ENCODE assay signal across 8 cellular contexts in the genomic region with DNA sequence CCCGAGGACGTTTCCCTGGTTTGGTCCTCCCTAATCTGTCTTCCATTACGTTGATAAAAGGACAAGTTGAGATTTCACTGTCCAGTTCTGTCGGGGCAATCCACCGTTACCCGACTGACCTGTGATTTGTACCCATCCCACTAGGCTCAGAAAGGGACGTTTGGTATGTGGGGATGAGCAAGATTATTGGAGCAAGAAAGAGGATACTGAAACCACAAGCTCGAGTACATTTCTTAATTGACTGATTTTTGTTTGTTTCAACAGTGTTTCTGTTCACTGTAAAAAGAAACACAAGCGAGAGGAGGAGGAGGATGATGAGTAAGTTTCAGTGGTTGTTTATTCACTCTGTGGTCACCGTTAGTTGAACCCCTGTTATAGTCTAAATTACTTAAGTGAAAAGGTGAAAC. TPM values are rescaled to one million over a fixed set of nuclear protein-coding genes. Genes with fewer than 3 reads are reported as not detected.
DNase-seq lines count a peak whose midpoint lies in the region; ATAC-seq, FAIRE-seq and TF ChIP-seq lines count a peak whose summit lies in the region.

No MANE protein-coding gene starts in this region.

- TF ChIP-seq RAD21 in HCT116 (IDR thresholded peaks at IDR 0.05; ENCODE audit: low read depth): no peak

- peaks cover 16 to 22% of the 10 kb centered on the region in 2 donors for H3K4me1 Mint-ChIP-seq in effector memory CD8-positive, alpha-beta T cell (ENCODE audit: low read depth in 2 of 2)
- H3K4me1 Mint-ChIP-seq in nephron: peaks cover 20% of the 10 kb centered on the region

- H3K4me1 ChIP-seq in HCT116 (ENCODE audit: control insufficient read depth in 1 of 2, insufficient read depth in 2 of 2, low read length in 2 of 2) (peaks cover 0 to 12% of the 10 kb centered on the region in 2 experiments; a peak in 3 of 4 replicates), OCI-LY1 (ENCODE audit: insufficient read depth, low read length, severe bottlenecking) (peaks cover 13% of the 10 kb centered on the region)

- peak overlapping the region; percentile 89 to 96 for H3K27ac Mint-ChIP-seq in effector memory CD8-positive, alpha-beta T cell
- peak overlapping the region; percentile 78 to 92 (median 88) for H3K27ac Mint-ChIP-seq in nephron

- POLR2A ChIA-PET in HCT116 (lab: Charles Lee): interaction anchor here (1.4 kb wide), 1 partner anchor 27 kb away, joined by 4 read pairs; the partner anchor contains the start of gene XBP1

- no peak for TF ChIP-seq CTCF in HCT116 (IDR thresholded peaks at IDR 0.05 in 2 of 3, conservative IDR thresholded peaks at IDR 0.05 in 1 of 3; ENCODE audit: borderline replicate concordance in 1 of 3, insufficient read depth in 1 of 3, low read depth in 2 of 3, low read length in 2 of 3)
- no peak; the same call in 1 of the 2 replicates for TF ChIP-seq CTCF in OCI-LY1 (IDR thresholded peaks at IDR 0.05; ENCODE audit: low read length)
- no peak for TF ChIP-seq CTCF in nephron (IDR thresholded peaks at IDR 0.05; ENCODE audit: unreplicated experiment in 3 of 3)

- peak; percentile 23 for DNase-seq in GM12892 (ENCODE audit: insufficient read length)
- DNase-seq in HCT116 (ENCODE audit: low read depth, low spot score): no peak
- no peak for DNase-seq in effector memory CD8-positive, alpha-beta T cell
- no peak for DNase-seq in D341Med (ENCODE audit: low spot score)
- DNase-seq in NCI-H2227 treated with DMSO at 0.1 percent for 48 hours (lab: John Stamatoyannopoulos, UW): no peak
- no peak for DNase-seq in G401 (ENCODE audit: low spot score)

- peaks cover 59% of the 10 kb centered on the region for H3K36me3 Mint-ChIP-seq in effector memory CD8-positive, alpha-beta T cell (ENCODE audit: insufficient read depth)
- H3K36me3 Mint-ChIP-seq in nephron (ENCODE audit: low read depth): peaks cover 29% of the 10 kb centered on the region

- no peak for TF ChIP-seq POLR2A in GM12892 (IDR thresholded peaks at IDR 0.05; ENCODE audit: low read depth, low read length)
- TF ChIP-seq POLR2A in HCT116 (IDR thresholded peaks at IDR 0.05; ENCODE audit: borderline replicate concordance, extremely low read depth, insufficient read depth, insufficient read length): no peak

- H3K36me3 ChIP-seq in HCT116 (ENCODE audit: control insufficient read depth in 1 of 2, insufficient read depth in 2 of 2, low read length in 2 of 2) (peaks cover 7% of the 10 kb centered on the region in 2 experiments; a peak in 2 of 4 replicates), OCI-LY1 (ENCODE audit: insufficient read depth, low read length) (peaks cover 29% of the 10 kb centered on the region)

- H3K9me3 ChIP-seq in HCT116 (ENCODE audit: control insufficient read depth in 1 of 2, insufficient read depth in 1 of 2, low read depth in 1 of 2, low read length in 2 of 2) (peaks cover 0 to 3% of the 10 kb centered on the region in 2 experiments; a peak in 1 of 4 replicates), OCI-LY1 (ENCODE audit: low read length) (peaks cover 7% of the 10 kb centered on the region; the same call in 1 of the 2 replicates)

- no peaks in the 10 kb centered on the region for H3K27me3 Mint-ChIP-seq in effector memory CD8-positive, alpha-beta T cell
- no peaks in the 10 kb centered on the region for H3K27me3 Mint-ChIP-seq in nephron (ENCODE audit: low read depth)

- H3K9ac ChIP-seq in HCT116 (ENCODE audit: low read length) (peak overlapping the region; percentile 73), OCI-LY1 (ENCODE audit: low read length) (peak overlapping the region; percentile 66)

- no peaks in the 10 kb centered on the region for H3K9me2 ChIP-seq in HCT116 (ENCODE audit: insufficient read depth)
- no peaks in the 10 kb centered on the region for H3K9me2 ChIP-seq in OCI-LY1 (ENCODE audit: low read depth, low read length)

- H3F3A ChIP-seq in OCI-LY1 (ENCODE audit: insufficient read depth, low read length): no peaks in the 10 kb centered on the region

- RAD21 ChIA-PET in HCT116 (lab: Charles Lee; ENCODE audit: low non-redundant PET in 1 of 2, low total read pairs in 2 of 2, uncharacterized antibody in 2 of 2, unreplicated experiment in 2 of 2): no interaction called here

- no peaks in the 10 kb centered on the region for H4K20me1 ChIP-seq in HCT116 (ENCODE audit: insufficient read depth)
- no peaks in the 10 kb centered on the region for H4K20me1 ChIP-seq in OCI-LY1 (ENCODE audit: insufficient read depth, low read length)

- ATAC-seq in HCT116: no peak
- ATAC-seq in effector memory CD8-positive, alpha-beta T cell (replicated peaks): no peak

- H3K4me3 ChIP-seq in HCT116 (replicated peaks in 1 of 2; ENCODE audit: low read depth in 1 of 2, low read length in 2 of 2): peak overlapping the region; percentile 80 to 85
- H3K4me3 ChIP-seq in OCI-LY1 (ENCODE audit: low read depth, low read length, poor library complexity, severe bottlenecking): peak overlapping the region; percentile 96

- H3K27me3 ChIP-seq in HCT116 (ENCODE audit: insufficient read depth, low read length) (no peaks in the 10 kb centered on the region), OCI-LY1 (ENCODE audit: insufficient read depth, low read length) (no peaks in the 10 kb centered on the region; the same call in 1 of the 2 replicates)

- peak overlapping the region; percentile 91 to 92 for H3K4me3 Mint-ChIP-seq in effector memory CD8-positive, alpha-beta T cell
- peak overlapping the region; percentile 87 to 97 (median 95) for H3K4me3 Mint-ChIP-seq in nephron

- CTCF ChIA-PET in HCT116 (lab: Charles Lee): interaction anchor here (0.7 kb wide), 1 partner anchor 17 kb away, joined by 3 read pairs; no protein-coding TSS in a partner anchor

- H3K79me2 ChIP-seq in HCT116 (ENCODE audit: insufficient read depth, low read length) (peaks cover 55% of the 10 kb centered on the region), OCI-LY1 (ENCODE audit: insufficient read depth, low read length) (peaks cover 18% of the 10 kb centered on the region)

- H3K27ac ChIP-seq in HCT116 (ENCODE audit: low read depth, low read length) (peak overlapping the region; percentile 97), OCI-LY1 (ENCODE audit: low read depth, low read length, poor library complexity, severe bottlenecking) (peak overlapping the region; percentile 3)

- intact Hi-C loops in HCT116 (cut with micrococcal nuclease): no loop called here

- no peaks in the 10 kb centered on the region for H3K9me3 Mint-ChIP-seq in effector memory CD8-positive, alpha-beta T cell
- no peaks in the 10 kb centered on the region for H3K9me3 Mint-ChIP-seq in nephron

- in situ Hi-C loops in G401 (cut with HindIII; ENCODE audit: low sequenced_read_pairs): no loop called here

- H3K4me2 ChIP-seq in HCT116 (ENCODE audit: low read length) (peak overlapping the region; percentile 78), OCI-LY1 (ENCODE audit: low read length) (peak overlapping the region; percentile 92)

- H2AFZ ChIP-seq in HCT116 (ENCODE audit: low read depth, low read length, poor library complexity, severe bottlenecking) (no peak overlapping the region), OCI-LY1 (ENCODE audit: low read length) (no peak overlapping the region)

- FAIRE-seq in GM12892 (lab: Jason Lieb, UNC): peak; percentile 76

- BruUV-seq in HCT116 (replicated peaks; lab: Mats Ljungman, UMichigan): TSS peak; percentile 71

TF ChIP-seq in HCT116, 20 proteins besides CTCF, POLR2A, EP300 and RAD21:
- no peak for TF ChIP-seq EGR1 (IDR thresholded peaks at IDR 0.05; ENCODE audit: low read depth)

RNA-seq across cellular contexts. Expression of gene CCDC117, which starts 1.0 kb away (rescaled TPM):
- 19.7 TPM for polyA plus RNA-seq in GM12892 (2012; ENCODE audit: missing spikeins)
- total RNA-seq in HCT116 (2021; ENCODE audit: unreplicated experiment): 22.1 TPM
- 4.9 and 7.7 TPM in 2 replicates for polyA plus RNA-seq in HCT116 (2012)
- 46.4 and 49.5 TPM in 2 replicates for total RNA-seq in G401 (2014; rRNA removed; shearing (Covaris generic))

RNA-seq across cellular contexts. Expression of gene XBP1, which starts 26.9 kb away (rescaled TPM):
- polyA plus RNA-seq in GM12892 (2012; ENCODE audit: missing spikeins): 74.8 TPM
- total RNA-seq in HCT116 (2021; ENCODE audit: unreplicated experiment): 81.3 TPM
- 69.4 and 78.7 TPM in 2 replicates for polyA plus RNA-seq in HCT116 (2012)
- total RNA-seq in G401 (2014; rRNA removed; shearing (Covaris generic)): 107 and 124 TPM in 2 replicates

RNA-seq across cellular contexts. Expression of gene HSCB, which starts 31.6 kb away (rescaled TPM):
- polyA plus RNA-seq in GM12892 (2012; ENCODE audit: missing spikeins): 22.6 TPM
- 14.5 TPM for total RNA-seq in HCT116 (2021; ENCODE audit: unreplicated experiment)
- polyA plus RNA-seq in HCT116 (2012): 11.7 and 15.0 TPM in 2 replicates
- total RNA-seq in G401 (2014; rRNA removed; shearing (Covaris generic)): 33.2 and 38.1 TPM in 2 replicates

RNA-seq across cellular contexts. Expression of gene CHEK2, which starts 31.8 kb away (rescaled TPM):
- 21.5 TPM for polyA plus RNA-seq in GM12892 (2012; ENCODE audit: missing spikeins)
- 47.1 TPM for total RNA-seq in HCT116 (2021; ENCODE audit: unreplicated experiment)
- 35.2 and 38.9 TPM in 2 replicates for polyA plus RNA-seq in HCT116 (2012)
- 48.6 and 53.9 TPM in 2 replicates for total RNA-seq in G401 (2014; rRNA removed; shearing (Covaris generic))
